In the genomic region with DNA sequence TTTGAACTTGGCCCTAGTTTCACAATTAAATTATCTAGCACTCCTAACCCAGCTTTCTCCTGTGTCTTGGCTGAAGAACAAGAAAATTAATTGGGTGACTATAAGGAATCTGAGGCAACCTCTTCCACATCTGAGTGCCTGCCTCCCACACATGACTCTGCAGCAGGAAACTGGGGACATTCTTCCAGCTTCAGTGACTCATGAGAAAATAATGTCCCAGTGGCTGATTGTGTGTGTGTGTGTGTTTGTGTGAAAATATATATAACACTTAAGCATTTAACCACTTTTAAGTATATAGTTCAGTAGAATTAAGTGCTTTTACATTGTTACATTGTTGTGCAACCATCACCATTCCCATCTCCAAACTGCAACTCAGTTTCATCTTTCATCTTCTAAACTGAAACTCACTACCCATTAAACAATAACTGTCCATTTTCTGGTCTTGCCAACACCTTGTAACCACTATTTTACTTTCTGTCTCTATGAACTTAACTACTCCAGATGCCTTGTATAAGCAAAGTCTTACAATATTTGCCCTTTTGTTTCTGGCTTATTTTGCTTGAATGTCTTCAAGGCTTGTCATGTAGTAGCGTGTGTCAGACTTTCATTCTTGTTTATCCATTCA, we compare ENCODE assay signal across 9 cellular contexts. TPM values are rescaled to one million over a fixed set of nuclear protein-coding genes. Genes with fewer than 3 reads are reported as not detected.
A peak's percentile ranks its signal among the peaks of the same experiment; 100 is the strongest.
DNase-seq lines count a peak whose midpoint lies in the region; TF ChIP-seq lines count a peak whose summit lies in the region.
"Had no signal": no experiment of that assay in that cellular context is flagged by ENCODE, and none has a peak within 500 bp of the region (broad histone marks: within the 10 kb centered on the region; RNA-seq: fewer than 3 reads in every experiment).

No MANE protein-coding gene starts in this region.

- H3K36me3 ChIP-seq in adipocyte (ENCODE audit: control insufficient read depth, insufficient read depth, low read length, severe bottlenecking): peaks cover 87% of the 10 kb centered on the region

- peaks cover 64% of the 10 kb centered on the region for H3K4me1 ChIP-seq in adipocyte (ENCODE audit: control insufficient read depth, insufficient read depth, low read length)

- no peaks in the 10 kb centered on the region for H3K27me3 Mint-ChIP-seq in activated CD4-positive, alpha-beta memory T cell treated with anti-CD3 and anti-CD28 coated beads for 36 hours
- H3K27me3 Mint-ChIP-seq in activated CD4-positive, alpha-beta memory T cell treated with anti-CD3 and anti-CD28 coated beads, Interleukin-2, amount 10 ng/mL, durations not matched to agents 7 days and 5 days: no peaks in the 10 kb centered on the region
- H3K27me3 Mint-ChIP-seq in type B pancreatic cell: no peaks in the 10 kb centered on the region

- intact Hi-C loops in activated CD4-positive, alpha-beta memory T cell treated with anti-CD3 and anti-CD28 coated beads for 36 hours (cut with micrococcal nuclease): no loop called here

- no peaks in the 10 kb centered on the region for H3K27me3 ChIP-seq in adipocyte (replicated peaks; ENCODE audit: control insufficient read depth, insufficient read depth, low read length)

- peak overlapping the region; percentile 20 for H3K4me3 Mint-ChIP-seq in activated CD4-positive, alpha-beta memory T cell treated with anti-CD3 and anti-CD28 coated beads for 36 hours
- H3K4me3 Mint-ChIP-seq in activated CD4-positive, alpha-beta memory T cell treated with anti-CD3 and anti-CD28 coated beads, Interleukin-2, amount 10 ng/mL, durations not matched to agents 7 days and 5 days: no peak overlapping the region
- H3K4me3 Mint-ChIP-seq in type B pancreatic cell: peak overlapping the region; percentile 27

- peaks cover 80% of the 10 kb centered on the region for H3K4me1 Mint-ChIP-seq in activated CD4-positive, alpha-beta memory T cell treated with anti-CD3 and anti-CD28 coated beads for 36 hours (ENCODE audit: low read depth)
- peaks cover 72% of the 10 kb centered on the region for H3K4me1 Mint-ChIP-seq in activated CD4-positive, alpha-beta memory T cell treated with anti-CD3 and anti-CD28 coated beads, Interleukin-2, amount 10 ng/mL, durations not matched to agents 7 days and 5 days
- H3K4me1 Mint-ChIP-seq in type B pancreatic cell (ENCODE audit: unreplicated experiment): peaks cover 15% of the 10 kb centered on the region

- H3K27ac Mint-ChIP-seq in activated CD4-positive, alpha-beta memory T cell treated with anti-CD3 and anti-CD28 coated beads for 36 hours: peak overlapping the region; percentile 30
- no peak overlapping the region for H3K27ac Mint-ChIP-seq in activated CD4-positive, alpha-beta memory T cell treated with anti-CD3 and anti-CD28 coated beads, Interleukin-2, amount 10 ng/mL, durations not matched to agents 7 days and 5 days
- H3K27ac Mint-ChIP-seq in type B pancreatic cell: peak overlapping the region; percentile 97

- TF ChIP-seq CTCF in type B pancreatic cell (conservative IDR thresholded peaks at IDR 0.05): no peak

- peak overlapping the region; percentile 74 for H3K9ac ChIP-seq in adipocyte (ENCODE audit: low read length)

- CTCF ChIA-PET in activated CD4-positive, alpha-beta memory T cell treated with anti-CD3 and anti-CD28 coated beads for 36 hours (lab: Charles Lee): interaction anchor here (3.8 kb wide), 1 partner anchor 21 kb away, joined by 27 read pairs; no protein-coding TSS in a partner anchor
- CTCF ChIA-PET in activated CD4-positive, alpha-beta memory T cell treated with anti-CD3 and anti-CD28 coated beads, Interleukin-2, amount 10 ng/mL, durations not matched to agents 7 days and 5 days (lab: Charles Lee): interaction anchor here (2.9 kb wide), 1 partner anchor 21 kb away, joined by 15 read pairs; no protein-coding TSS in a partner anchor

- no peaks in the 10 kb centered on the region for H3K9me3 ChIP-seq in adipocyte (ENCODE audit: control insufficient read depth, low read length)

- POLR2A ChIA-PET in activated CD4-positive, alpha-beta memory T cell treated with anti-CD3 and anti-CD28 coated beads for 36 hours (lab: Charles Lee): interaction anchor here (0.7 to 2.1 kb wide), 4 partner anchors 11 to 49 kb away, joined by 3 to 6 read pairs (median 4); a partner anchor contains a TSS
- POLR2A ChIA-PET in activated CD4-positive, alpha-beta memory T cell treated with anti-CD3 and anti-CD28 coated beads, Interleukin-2, amount 10 ng/mL, durations not matched to agents 7 days and 5 days (lab: Charles Lee): interaction anchor here (1.3 kb wide), 1 partner anchor 12 kb away, joined by 5 read pairs; no protein-coding TSS in a partner anchor

- DNase-seq in activated CD4-positive, alpha-beta memory T cell treated with anti-CD3 and anti-CD28 coated beads for 36 hours: peak; percentile 30
- DNase-seq in activated CD4-positive, alpha-beta memory T cell treated with anti-CD3 and anti-CD28 coated beads, Interleukin-2, amount 10 ng/mL, durations not matched to agents 7 days and 5 days: no peak
- DNase-seq in adipocyte (ENCODE audit: low read depth) (peak; percentile 89), kidney tubule cell (ENCODE audit: low spot score) (peak; percentile 93), type B pancreatic cell (ENCODE audit: extremely low spot score, unreplicated experiment) (no peak), NCI-H82 (lab: John Stamatoyannopoulos, UW) (no peak), DMS 273 treated with DMSO at 0.1 percent for 48 hours (lab: John Stamatoyannopoulos, UW) (no peak), DMS79 (lab: John Stamatoyannopoulos, UW) (no peak)

- no peaks in the 10 kb centered on the region for H3K9me3 Mint-ChIP-seq in activated CD4-positive, alpha-beta memory T cell treated with anti-CD3 and anti-CD28 coated beads for 36 hours
- H3K9me3 Mint-ChIP-seq in activated CD4-positive, alpha-beta memory T cell treated with anti-CD3 and anti-CD28 coated beads, Interleukin-2, amount 10 ng/mL, durations not matched to agents 7 days and 5 days: no peaks in the 10 kb centered on the region
- no peaks in the 10 kb centered on the region for H3K9me3 Mint-ChIP-seq in type B pancreatic cell

- peak overlapping the region; percentile 53 for H3K4me3 ChIP-seq in adipocyte (ENCODE audit: low read length)

- H3K36me3 Mint-ChIP-seq in activated CD4-positive, alpha-beta memory T cell treated with anti-CD3 and anti-CD28 coated beads for 36 hours: peaks cover 84% of the 10 kb centered on the region
- peaks cover 90% of the 10 kb centered on the region for H3K36me3 Mint-ChIP-seq in activated CD4-positive, alpha-beta memory T cell treated with anti-CD3 and anti-CD28 coated beads, Interleukin-2, amount 10 ng/mL, durations not matched to agents 7 days and 5 days (ENCODE audit: low read depth)
- peaks cover 26% of the 10 kb centered on the region for H3K36me3 Mint-ChIP-seq in type B pancreatic cell

RNA-seq across cellular contexts. Expression of a gene that starts 8.7 kb away (rescaled TPM):
- 10 to 100 TPM; 29.5 to 30.8 TPM for total RNA-seq in activated CD4-positive, alpha-beta memory T cell treated with anti-CD3 and anti-CD28 coated beads for 36 hours
- 10 to 100 TPM; 32.6 to 33.5 TPM for total RNA-seq in activated CD4-positive, alpha-beta memory T cell treated with anti-CD3 and anti-CD28 coated beads, Interleukin-2, amount 10 ng/mL, durations not matched to agents 7 days and 5 days
- 6.9 and 16.1 TPM in 2 replicates for total RNA-seq in type B pancreatic cell (ENCODE audit: low replicate concordance)

RNA-seq across cellular contexts. Expression of a gene that starts 40.8 kb away (rescaled TPM):
- total RNA-seq in activated CD4-positive, alpha-beta memory T cell treated with anti-CD3 and anti-CD28 coated beads for 36 hours: not detected
- not detected for total RNA-seq in activated CD4-positive, alpha-beta memory T cell treated with anti-CD3 and anti-CD28 coated beads, Interleukin-2, amount 10 ng/mL, durations not matched to agents 7 days and 5 days
- total RNA-seq in type B pancreatic cell (ENCODE audit: low replicate concordance): 0.21 TPM in 1 of 2 replicates, not detected in the other
- total RNA-seq: mononuclear cell had no signal

Comparison
In these comparisons a context has a peak if more than half of its experiments do, and no peak if none do; other contexts are left out.
1. DNase-seq: peak in activated CD4-positive, alpha-beta memory T cell treated with anti-CD3 and anti-CD28 coated beads for 36 hours (single experiment), adipocyte (single experiment) and kidney tubule cell (single experiment); none in activated CD4-positive, alpha-beta memory T cell treated with anti-CD3 and anti-CD28 coated beads, Interleukin-2, amount 10 ng/mL, durations not matched to agents 7 days and 5 days (single experiment), type B pancreatic cell (single experiment), NCI-H82 (single experiment), DMS 273 treated with DMSO at 0.1 percent for 48 hours (single experiment) and DMS79 (single experiment).